ENCODE assay signal across 8 cellular contexts in the genomic region with DNA sequence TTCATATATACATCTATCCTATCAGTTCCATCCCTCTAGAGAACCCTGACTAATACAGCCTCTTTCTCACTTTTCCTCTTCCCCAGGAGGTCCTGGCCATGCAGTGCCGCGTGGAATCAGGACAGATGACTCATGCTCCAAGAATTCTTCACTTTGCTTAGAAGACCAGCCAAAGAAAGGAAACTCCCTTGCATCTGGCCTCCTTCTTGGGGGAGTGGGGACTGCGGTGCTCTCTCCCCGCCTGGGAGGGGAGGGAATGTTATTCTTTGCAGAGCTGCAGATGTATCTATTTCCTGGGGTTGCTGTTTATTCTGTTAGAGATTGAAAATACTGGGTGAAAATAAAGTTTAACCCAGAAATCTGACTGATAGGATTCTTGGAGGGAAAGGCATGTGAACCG.
DNase-seq lines count a peak whose midpoint lies in the region; ATAC-seq and TF ChIP-seq lines count a peak whose summit lies in the region.

No MANE protein-coding gene starts in this region.

- no peak for TF ChIP-seq CTCF in body of pancreas (IDR thresholded peaks at IDR 0.05)

- ATAC-seq in body of pancreas (peak; percentile 83), GM18520 (IDR thresholded peaks at IDR 0.05; ENCODE audit: unreplicated experiment) (no peak), HG03095 (IDR thresholded peaks at IDR 0.05; ENCODE audit: unreplicated experiment) (no peak)

- 45 to 57% methylated on average over 5 of the region's 5 CpGs for WGBS in body of pancreas, 2 donors

- no peak overlapping the region for H3K4me3 ChIP-seq in body of pancreas

- no peaks in the 10 kb centered on the region for H3K9me3 ChIP-seq in body of pancreas

- peak; percentile 49 for DNase-seq in HS-27A (ENCODE audit: low read depth)
- peak; percentile 28 to 58 (median 45) for DNase-seq in body of pancreas
- peak; percentile 73 for DNase-seq in iPS-NIHi7 (ENCODE audit: extremely low spot score)
- DNase-seq in superior temporal gyrus (ENCODE audit: extremely low spot score), result peak; percentile 31
- no peak for DNase-seq in cerebellar cortex (ENCODE audit: low spot score)
- DNase-seq in HuH-7 (ENCODE audit: low spot score), result no peak

- intact Hi-C loops in body of pancreas (cut with DNase I), result no loop called here

- H3K36me3 ChIP-seq in body of pancreas (replicated peaks in 1 of 2; ENCODE audit: insufficient read depth in 1 of 2, low read depth in 2 of 2), result no peaks in the 10 kb centered on the region

- peaks cover 6% of the 10 kb centered on the region for H3K4me1 ChIP-seq in body of pancreas

- H3K27me3 ChIP-seq in body of pancreas, result no peaks in the 10 kb centered on the region

- TF ChIP-seq POLR2A in body of pancreas (IDR thresholded peaks at IDR 0.05), result no peak

- H3K27ac ChIP-seq in body of pancreas, result peak overlapping the region in 2 of 4 donors; percentile 3 to 47

Comparison
In these comparisons a context has a peak if more than half of its experiments do, and no peak if none do; other contexts are left out.
1. DNase-seq: peak in HS-27A (single experiment), body of pancreas (4 of 4), iPS-NIHi7 (single experiment) and superior temporal gyrus (single experiment); none in cerebellar cortex (single experiment) and HuH-7 (single experiment).